In genomic region chr3:33798418-33799201, GRCh38 we compare ENCODE assay signal across 1 cellular context.
TF ChIP-seq lines count a peak whose summit lies in the region.

TSS of gene PDCD6IP (plus strand) at chr3:33798630. CDS start at chr3:33798729, 99 bp downstream.

TF ChIP-seq in HepG2, 621 proteins besides CTCF, POLR2A, EP300 and RAD21 (continued from another document and continues in another):
- peak; percentile 97 for TF ChIP-seq UBTF (CRISPR knock-in tag; IDR thresholded peaks at IDR 0.05)
- peak; percentile 85; the same call in 1 of the 2 replicates for TF ChIP-seq BORCS8-MEF2B (CRISPR knock-in tag; IDR thresholded peaks at IDR 0.05)
- peak; percentile 90 for TF ChIP-seq ZNF431 (CRISPR knock-in tag; IDR thresholded peaks at IDR 0.05; ENCODE audit: borderline replicate concordance, low read depth)
- TF ChIP-seq MXD1 (CRISPR knock-in tag; IDR thresholded peaks at IDR 0.05) = no peak
- TF ChIP-seq BRF2 (CRISPR knock-in tag; IDR thresholded peaks at IDR 0.05) = peak; percentile 63; the same call in 1 of the 2 replicates
- no peak for TF ChIP-seq TBL1XR1 (IDR thresholded peaks at IDR 0.05; ENCODE audit: borderline replicate concordance, low read length, partially characterized antibody)
- peak; percentile 91 for TF ChIP-seq KDM2A (CRISPR knock-in tag; IDR thresholded peaks at IDR 0.05; ENCODE audit: borderline replicate concordance, low read depth)
- TF ChIP-seq ZNF350 (CRISPR knock-in tag; IDR thresholded peaks at IDR 0.05; ENCODE audit: borderline replicate concordance, low read depth) = peak; percentile 98
- peak; percentile 87; the same call in 1 of the 2 replicates for TF ChIP-seq MTA1 (CRISPR knock-in tag; IDR thresholded peaks at IDR 0.05; ENCODE audit: borderline replicate concordance)
- peak; percentile 55; the same call in 1 of the 2 replicates for TF ChIP-seq ARID5B (CRISPR knock-in tag; IDR thresholded peaks at IDR 0.05)
- no peak for TF ChIP-seq THYN1 (CRISPR knock-in tag; IDR thresholded peaks at IDR 0.05; ENCODE audit: borderline replicate concordance, low read depth)
- peak; percentile 55; the same call in 1 of the 2 replicates for TF ChIP-seq PATZ1 (CRISPR knock-in tag; IDR thresholded peaks at IDR 0.05)
- TF ChIP-seq ZNF792 (CRISPR knock-in tag; IDR thresholded peaks at IDR 0.05) = peak; percentile 48; the same call in 1 of the 2 replicates
- TF ChIP-seq SCMH1 (CRISPR knock-in tag; IDR thresholded peaks at IDR 0.05; ENCODE audit: borderline replicate concordance) = no peak
- TF ChIP-seq ZNF282 (IDR thresholded peaks at IDR 0.05; ENCODE audit: partially characterized antibody) = no peak
- TF ChIP-seq TFDP1 (CRISPR knock-in tag; IDR thresholded peaks at IDR 0.05; ENCODE audit: borderline replicate concordance) = peak; percentile 54; the same call in 1 of the 2 replicates
- no peak for TF ChIP-seq MTF1 (CRISPR knock-in tag; IDR thresholded peaks at IDR 0.05)
- TF ChIP-seq ARHGAP35 (CRISPR knock-in tag; IDR thresholded peaks at IDR 0.05; ENCODE audit: borderline replicate concordance) = peak; percentile 70; the same call in 1 of the 2 replicates
- TF ChIP-seq ZBTB26 (CRISPR knock-in tag; IDR thresholded peaks at IDR 0.05; ENCODE audit: borderline replicate concordance) = no peak
- 0 out of 2 replicates have a peak, but pooled peaks have one; percentile 59 for TF ChIP-seq ZNF775 (CRISPR knock-in tag; IDR thresholded peaks at IDR 0.05; ENCODE audit: borderline replicate concordance)
- TF ChIP-seq CHCHD3 (CRISPR knock-in tag; IDR thresholded peaks at IDR 0.05) = 0 out of 2 replicates have a peak, but pooled peaks have one; percentile 71
- TF ChIP-seq THAP9 (CRISPR knock-in tag; IDR thresholded peaks at IDR 0.05; ENCODE audit: borderline replicate concordance) = peak; percentile 86; the same call in 1 of the 2 replicates
- no peak for TF ChIP-seq ZNF331 (CRISPR knock-in tag; IDR thresholded peaks at IDR 0.05)
- no peak for TF ChIP-seq SOX13 (IDR thresholded peaks at IDR 0.05)
- peak in 1 of 2 experiments; percentile 30; a peak in 1 of 4 replicates for TF ChIP-seq SOX13 (CRISPR knock-in tag; conservative IDR thresholded peaks at IDR 0.05 in 1 of 2, IDR thresholded peaks at IDR 0.05 in 1 of 2)
- peak; percentile 66; the same call in 1 of the 2 replicates for TF ChIP-seq HNF1B (CRISPR knock-in tag; IDR thresholded peaks at IDR 0.05)
- TF ChIP-seq ATF7-NPFF (CRISPR knock-in tag; IDR thresholded peaks at IDR 0.05; ENCODE audit: low read depth) = no peak; the same call in 1 of the 2 replicates
- peak; percentile 56 for TF ChIP-seq ZNF768 (CRISPR knock-in tag; IDR thresholded peaks at IDR 0.05)
- peak; percentile 81 for TF ChIP-seq ERF (CRISPR knock-in tag; IDR thresholded peaks at IDR 0.05)
- peak; percentile 90; the same call in 1 of the 2 replicates for TF ChIP-seq ISX (CRISPR knock-in tag; conservative IDR thresholded peaks at IDR 0.05)
- TF ChIP-seq ZNF30 (CRISPR knock-in tag; IDR thresholded peaks at IDR 0.05) = no peak
- TF ChIP-seq ZNF737 (CRISPR knock-in tag; IDR thresholded peaks at IDR 0.05; ENCODE audit: borderline replicate concordance) = no peak; the same call in 1 of the 2 replicates
- no peak for TF ChIP-seq SETDB1 (CRISPR knock-in tag; IDR thresholded peaks at IDR 0.05; ENCODE audit: borderline replicate concordance)
- peak; percentile 88 for TF ChIP-seq ZNF367 (CRISPR knock-in tag; IDR thresholded peaks at IDR 0.05; ENCODE audit: borderline replicate concordance)
- TF ChIP-seq TBP (CRISPR knock-in tag; IDR thresholded peaks at IDR 0.05) = peak; percentile 97; the same call in 1 of the 2 replicates
- peak; percentile 33; the same call in 1 of the 2 replicates for TF ChIP-seq ZNF34 (CRISPR knock-in tag; IDR thresholded peaks at IDR 0.05; ENCODE audit: borderline replicate concordance)
- TF ChIP-seq ZNF234 (CRISPR knock-in tag; conservative IDR thresholded peaks at IDR 0.05) = no peak
- peak; percentile 92 for TF ChIP-seq CSRNP1 (CRISPR knock-in tag; IDR thresholded peaks at IDR 0.05)
- 0 out of 2 replicates have a peak, but pooled peaks have one; percentile 50 for TF ChIP-seq MLX (CRISPR knock-in tag; IDR thresholded peaks at IDR 0.05)
